In the genomic region with DNA sequence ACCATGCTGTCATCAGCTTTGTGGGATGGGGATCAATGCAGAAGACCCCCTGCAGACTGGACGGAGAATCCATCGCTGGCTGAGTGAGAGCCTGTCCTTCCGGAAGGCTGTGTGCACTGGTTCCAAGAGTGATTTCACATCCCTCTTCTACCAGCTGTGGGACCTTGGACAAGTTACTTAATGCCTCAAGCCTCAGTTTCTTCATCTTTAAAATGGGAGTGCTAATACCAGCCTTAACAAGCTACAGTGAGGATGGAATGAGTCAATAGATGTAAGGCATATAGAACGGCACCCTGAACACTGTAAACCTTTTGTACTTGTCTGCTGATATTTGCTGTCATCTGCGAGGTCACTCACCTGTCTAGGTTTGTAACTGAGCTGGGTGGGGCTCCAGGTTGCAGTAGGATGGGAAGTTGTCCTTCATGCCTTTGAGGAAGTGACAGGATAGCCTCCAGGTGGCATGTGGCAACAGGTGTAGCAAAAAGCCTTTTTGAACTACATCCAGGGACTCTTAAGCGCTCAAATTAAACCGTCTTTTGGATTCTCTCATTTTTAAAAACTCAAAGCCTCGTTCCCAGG, we compare ENCODE assay signal across 21 cellular contexts. TPM values are rescaled to one million over a fixed set of nuclear protein-coding genes. Genes with fewer than 3 reads are reported as not detected.
DNase-seq lines count a peak whose midpoint lies in the region; ATAC-seq and TF ChIP-seq lines count a peak whose summit lies in the region.
"Had no signal": no experiment of that assay in that cellular context is flagged by ENCODE, and none has a peak within 500 bp of the region (broad histone marks: within the 10 kb centered on the region; RNA-seq: fewer than 3 reads in every experiment).

No MANE protein-coding gene starts in this region.

- no peak overlapping the region for H3K4me3 ChIP-seq in body of pancreas
- H3K4me3 ChIP-seq: gastrocnemius medialis, sigmoid colon, thyroid gland had no signal

- DNase-seq in DMS79 treated with DMSO at 0.1 percent for 48 hours (lab: John Stamatoyannopoulos, UW) (peak; percentile 11), DMS79 (lab: John Stamatoyannopoulos, UW) (no peak), NCI-H146 treated with DMSO at 0.1 percent for 48 hours (lab: John Stamatoyannopoulos, UW; ENCODE audit: unreplicated experiment) (peak; percentile 42), body of pancreas (no peak), progenitor cell of endocrine pancreas (ENCODE audit: low spot score, unreplicated experiment) (no peak), AG08396 (ENCODE audit: low spot score) (no peak)
- no peak for DNase-seq in activated CD4-positive, alpha-beta memory T cell treated with anti-CD3 and anti-CD28 coated beads for 36 hours
- DNase-seq: activated CD4-positive, alpha-beta T cell treated with anti-CD3 and anti-CD28 coated beads for 1 hour; gastrocnemius medialis; GDM1; KG1; MV-4-11; naive thymus-derived CD4-positive, alpha-beta T cell; NCI-H446 treated with DMSO at 0.1 percent for 48 hours; sigmoid colon; stimulated activated naive CD4-positive, alpha-beta T cell had no signal

- H3K4me1 Mint-ChIP-seq in progenitor cell of endocrine pancreas (ENCODE audit: low read depth) = peaks cover 23% of the 10 kb centered on the region
- no peaks in the 10 kb centered on the region for H3K4me1 Mint-ChIP-seq in activated CD4-positive, alpha-beta memory T cell treated with anti-CD3 and anti-CD28 coated beads for 36 hours (ENCODE audit: low read depth)

- H3K27ac ChIP-seq in body of pancreas = peak overlapping the region; percentile 91 to 97 (median 94)
- H3K27ac ChIP-seq: 22Rv1, gastrocnemius medialis, thyroid gland had no signal

- CTCF ChIA-PET in activated CD4-positive, alpha-beta memory T cell treated with anti-CD3 and anti-CD28 coated beads for 36 hours (lab: Charles Lee) = interaction anchor here (1.2 kb wide), 1 partner anchor 67 kb away, joined by 3 read pairs; no protein-coding TSS in a partner anchor

- TF ChIP-seq CTCF in body of pancreas (IDR thresholded peaks at IDR 0.05) (peak in 2 of 7 experiments; percentile 11 to 16), progenitor cell of endocrine pancreas (IDR thresholded peaks at IDR 0.05; ENCODE audit: unreplicated experiment) (no peak)

- no peaks in the 10 kb centered on the region for H3K36me3 ChIP-seq in body of pancreas (replicated peaks in 1 of 2; ENCODE audit: insufficient read depth in 1 of 2, low read depth in 2 of 2)
- H3K36me3 ChIP-seq: BE2C, gastrocnemius medialis, sigmoid colon, thyroid gland had no signal

- POLR2A ChIA-PET in activated CD4-positive, alpha-beta memory T cell treated with anti-CD3 and anti-CD28 coated beads for 36 hours (lab: Charles Lee) = interaction anchor here (0.6 kb wide), 1 partner anchor 100 kb away, joined by 3 read pairs; no protein-coding TSS in a partner anchor

- no peaks in the 10 kb centered on the region for H3K36me3 Mint-ChIP-seq in progenitor cell of endocrine pancreas (ENCODE audit: insufficient read depth)
- H3K36me3 Mint-ChIP-seq in activated CD4-positive, alpha-beta memory T cell treated with anti-CD3 and anti-CD28 coated beads for 36 hours = no peaks in the 10 kb centered on the region

- intact Hi-C loops in body of pancreas (cut with DNase I) = no loop called here
- intact Hi-C loops in activated CD4-positive, alpha-beta memory T cell treated with anti-CD3 and anti-CD28 coated beads for 36 hours (cut with micrococcal nuclease) = no loop called here

- H3K27me3 Mint-ChIP-seq in progenitor cell of endocrine pancreas = no peaks in the 10 kb centered on the region
- peaks cover 30% of the 10 kb centered on the region for H3K27me3 Mint-ChIP-seq in activated CD4-positive, alpha-beta memory T cell treated with anti-CD3 and anti-CD28 coated beads for 36 hours

- no peaks in the 10 kb centered on the region for H3K27me3 ChIP-seq in body of pancreas
- H3K27me3 ChIP-seq: BE2C, gastrocnemius medialis, sigmoid colon, thyroid gland had no signal

- peaks cover 91% of the 10 kb centered on the region for H3K4me1 ChIP-seq in body of pancreas
- H3K4me1 ChIP-seq: thyroid gland had no signal

- H3K4me3 Mint-ChIP-seq in progenitor cell of endocrine pancreas (ENCODE audit: low read depth) = no peak overlapping the region
- no peak overlapping the region for H3K4me3 Mint-ChIP-seq in activated CD4-positive, alpha-beta memory T cell treated with anti-CD3 and anti-CD28 coated beads for 36 hours
- H3K4me3 Mint-ChIP-seq: naive thymus-derived CD4-positive, alpha-beta T cell had no signal

- no peaks in the 10 kb centered on the region for H3K9me3 Mint-ChIP-seq in progenitor cell of endocrine pancreas (ENCODE audit: low read depth)
- H3K9me3 Mint-ChIP-seq in activated CD4-positive, alpha-beta memory T cell treated with anti-CD3 and anti-CD28 coated beads for 36 hours = no peaks in the 10 kb centered on the region

- no peak for TF ChIP-seq POLR2A in body of pancreas (IDR thresholded peaks at IDR 0.05)

- ATAC-seq in body of pancreas (no peak), HG03196 (IDR thresholded peaks at IDR 0.05; ENCODE audit: unreplicated experiment) (no peak)
- ATAC-seq: gastrocnemius medialis; naive thymus-derived CD4-positive, alpha-beta T cell; Right ventricle myocardium inferior had no signal

- 14 to 52% methylated on average over 5 to 8 of the region's 8 CpGs for WGBS in body of pancreas, 2 donors

- H3K9me3 ChIP-seq in body of pancreas = no peaks in the 10 kb centered on the region
- H3K9me3 ChIP-seq: BE2C, gastrocnemius medialis, sigmoid colon, thyroid gland had no signal

- peak overlapping the region; percentile 40 for H3K27ac Mint-ChIP-seq in progenitor cell of endocrine pancreas
- H3K27ac Mint-ChIP-seq in activated CD4-positive, alpha-beta memory T cell treated with anti-CD3 and anti-CD28 coated beads for 36 hours = no peak overlapping the region
- H3K27ac Mint-ChIP-seq: naive thymus-derived CD4-positive, alpha-beta T cell had no signal

RNA-seq across cellular contexts. Expression of a gene that starts 27.5 kb away (rescaled TPM):
- total RNA-seq in body of pancreas (10 to 100 TPM; 26.5 to 36.9 TPM), progenitor cell of endocrine pancreas (14.8 and 14.9 TPM in 2 replicates)
- total RNA-seq in activated CD4-positive, alpha-beta memory T cell treated with anti-CD3 and anti-CD28 coated beads for 36 hours = not detected

Comparison
In these comparisons a context has a peak if more than half of its experiments do, and no peak if none do; other contexts are left out.
1. DNase-seq: peak in DMS79 treated with DMSO at 0.1 percent for 48 hours (single experiment) and NCI-H146 treated with DMSO at 0.1 percent for 48 hours (single experiment); none in DMS79 (single experiment), body of pancreas (0 of 4), progenitor cell of endocrine pancreas (single experiment), AG08396 (single experiment) and activated CD4-positive, alpha-beta memory T cell treated with anti-CD3 and anti-CD28 coated beads for 36 hours (single experiment).
2. RNA of a gene that starts 27.5 kb away (total RNA-seq): 26.5 to 36.9 TPM in body of pancreas and 14.8 to 14.9 TPM in progenitor cell of endocrine pancreas; not detected in activated CD4-positive, alpha-beta memory T cell treated with anti-CD3 and anti-CD28 coated beads for 36 hours; every median in the first group is over 10 times any median in the second.